ENCODE assay signal across 8 cellular contexts in the genomic region with DNA sequence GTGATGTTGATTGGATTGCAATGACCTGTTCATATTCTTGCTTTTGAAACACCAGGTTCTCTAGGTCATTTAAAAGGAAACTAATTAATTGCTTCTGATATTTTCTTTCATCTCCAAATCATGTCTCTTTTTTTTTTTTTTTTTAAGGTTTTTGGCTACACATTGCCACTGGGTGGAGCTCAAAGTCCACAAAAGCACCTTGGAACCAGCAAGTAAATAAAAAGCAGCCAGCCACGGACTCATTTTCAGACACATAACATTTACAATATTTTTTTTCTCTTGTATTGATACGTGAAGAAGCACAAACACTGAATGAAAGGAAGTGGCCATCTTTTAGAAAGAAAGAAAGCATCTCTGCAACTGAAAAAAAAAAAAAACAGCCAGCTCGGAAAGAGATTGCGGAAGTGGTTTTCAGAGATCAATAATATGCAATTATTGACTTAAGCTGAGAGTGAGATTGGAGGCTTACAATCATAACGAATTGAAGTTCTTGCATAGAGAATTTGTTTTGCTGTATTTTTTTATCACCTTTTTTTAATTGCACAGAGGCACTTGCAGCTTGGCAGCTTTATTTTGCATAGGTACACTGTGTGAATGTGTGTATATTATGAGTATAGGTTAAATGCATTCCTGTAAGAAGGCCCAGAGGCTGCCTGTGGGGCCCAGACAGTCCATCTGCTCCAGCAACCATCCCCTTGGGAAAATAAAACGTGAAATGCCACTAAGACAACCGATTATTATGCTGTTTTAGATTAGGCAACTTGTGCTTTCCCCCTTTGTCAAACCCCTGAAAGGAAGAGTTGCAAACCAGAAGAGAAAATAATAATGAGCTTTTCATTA. TPM values are rescaled to one million over a fixed set of nuclear protein-coding genes. Genes with fewer than 3 reads are reported as not detected.
A peak's percentile ranks its signal among the peaks of the same experiment; 100 is the strongest.
DNase-seq lines count a peak whose midpoint lies in the region; ATAC-seq, FAIRE-seq and TF ChIP-seq lines count a peak whose summit lies in the region.

No MANE protein-coding gene starts in this region.

- no peak overlapping the region for H3K9ac ChIP-seq in endothelial cell of umbilical vein (replicated peaks; ENCODE audit: extremely low read depth, insufficient read depth, low read length)

- H4K20me1 ChIP-seq in endothelial cell of umbilical vein (replicated peaks; ENCODE audit: control insufficient read depth, extremely low read depth, insufficient read depth, low read length), result no peaks in the 10 kb centered on the region

- POLR2A ChIA-PET in endothelial cell of umbilical vein (lab: Charles Lee), result interaction anchor here (0.7 kb wide), 2 partner anchors 16 to 1817 kb away, joined by 3 to 4 read pairs; no protein-coding TSS in a partner anchor

- no peak for ATAC-seq in natural killer cell treated with Interleukin-12 subunit alpha and Interleukin-12 subunit beta and Interleukin-15 and Interleukin-18, amount 100 ng/mL, for 72 hours
- ATAC-seq in GM21390 (IDR thresholded peaks at IDR 0.05; ENCODE audit: unreplicated experiment) (no peak), HG02884 (IDR thresholded peaks at IDR 0.05; ENCODE audit: unreplicated experiment) (no peak)

- intact Hi-C loops in endothelial cell of umbilical vein (cut with micrococcal nuclease), result loop anchor here (1.0 to 10.0 kb wide), 8 partner anchors 73 to 1804 kb away; a partner anchor contains a TSS

- no peaks in the 10 kb centered on the region for H3K4me1 Mint-ChIP-seq in natural killer cell treated with Interleukin-12 subunit alpha and Interleukin-12 subunit beta and Interleukin-15 and Interleukin-18, amount 100 ng/mL, for 72 hours (ENCODE audit: low read depth in 2 of 2)

- no peak overlapping the region for H3K4me2 ChIP-seq in endothelial cell of umbilical vein (ENCODE audit: insufficient read depth, low read length)

- H3K79me2 ChIP-seq in endothelial cell of umbilical vein (ENCODE audit: control insufficient read depth, insufficient read depth, low read length), result no peaks in the 10 kb centered on the region

- no peak for TF ChIP-seq POLR2A in endothelial cell of umbilical vein (IDR thresholded peaks at IDR 0.05; ENCODE audit: low read depth, low read length)

- H3K27me3 Mint-ChIP-seq in natural killer cell treated with Interleukin-12 subunit alpha and Interleukin-12 subunit beta and Interleukin-15 and Interleukin-18, amount 100 ng/mL, for 72 hours, result peaks cover 14 to 34% of the 10 kb centered on the region in 2 donors

- peaks cover 13 to 16% of the 10 kb centered on the region in 2 experiments for H3K27me3 ChIP-seq in endothelial cell of umbilical vein (ENCODE audit: control insufficient read depth in 2 of 2, insufficient read depth in 2 of 2, low read length in 2 of 2)

- H3K4me1 ChIP-seq in endothelial cell of umbilical vein (ENCODE audit: control insufficient read depth, extremely low read depth, insufficient read depth, low read length), result no peaks in the 10 kb centered on the region

- TF ChIP-seq CTCF in C4-2B (conservative IDR thresholded peaks at IDR 0.05) (peak; percentile 35), endothelial cell of umbilical vein (IDR thresholded peaks at IDR 0.05; ENCODE audit: extremely low read depth in 1 of 2, insufficient read depth in 1 of 2, low read depth in 1 of 2, low read length in 2 of 2) (peak; percentile 30 to 35)

- peak overlapping the region; percentile 16 for H3K4me3 Mint-ChIP-seq in natural killer cell treated with Interleukin-12 subunit alpha and Interleukin-12 subunit beta and Interleukin-15 and Interleukin-18, amount 100 ng/mL, for 72 hours

- H3K9me3 Mint-ChIP-seq in natural killer cell treated with Interleukin-12 subunit alpha and Interleukin-12 subunit beta and Interleukin-15 and Interleukin-18, amount 100 ng/mL, for 72 hours, result no peaks in the 10 kb centered on the region

- FAIRE-seq in GM19239 (lab: Jason Lieb, UNC) (peak; percentile 4), endothelial cell of umbilical vein (lab: Jason Lieb, UNC) (peak; percentile 40)

- H3K4me3 ChIP-seq in endothelial cell of umbilical vein (replicated peaks in 1 of 3; ENCODE audit: insufficient read depth in 1 of 3, low read depth in 1 of 3, low read length in 3 of 3), result no peak overlapping the region

- CTCF ChIA-PET in endothelial cell of umbilical vein (lab: Charles Lee), result interaction anchor here (0.6 to 6.8 kb wide), 24 partner anchors 12 to 1916 kb away, joined by 3 to 100 read pairs (median 5); no protein-coding TSS in a partner anchor

- H3K9me1 ChIP-seq in endothelial cell of umbilical vein (replicated peaks; ENCODE audit: control insufficient read depth, extremely low read depth, insufficient read depth, low read length), result no peaks in the 10 kb centered on the region

- H3K36me3 ChIP-seq in endothelial cell of umbilical vein (ENCODE audit: control insufficient read depth in 2 of 2, extremely low read depth in 1 of 2, insufficient read depth in 2 of 2, low read length in 2 of 2), result no peaks in the 10 kb centered on the region

- no peaks in the 10 kb centered on the region for H3K36me3 Mint-ChIP-seq in natural killer cell treated with Interleukin-12 subunit alpha and Interleukin-12 subunit beta and Interleukin-15 and Interleukin-18, amount 100 ng/mL, for 72 hours

- H3K27ac ChIP-seq in C4-2B (no peak overlapping the region), endothelial cell of umbilical vein (ENCODE audit: insufficient read depth, low read depth, low read length) (no peak overlapping the region)

- no peak overlapping the region for H2AFZ ChIP-seq in endothelial cell of umbilical vein (ENCODE audit: low read depth, low read length)

- peak; percentile 29 for DNase-seq in GM19239 (ENCODE audit: insufficient read length, low spot score)
- peak; percentile 32 for DNase-seq in NCI-H1694 treated with DMSO at 0.1 percent for 48 hours (lab: John Stamatoyannopoulos, UW)
- peak; percentile 5 for DNase-seq in T-helper 9 cell
- peak; percentile 70 for DNase-seq in endothelial cell of umbilical vein (ENCODE audit: low read depth, low spot score)
- no peak for DNase-seq in natural killer cell treated with Interleukin-12 subunit alpha and Interleukin-12 subunit beta and Interleukin-15 and Interleukin-18, amount 100 ng/mL, for 72 hours (ENCODE audit: low spot score)

- no TSS peak for BruUV-seq in endothelial cell of umbilical vein (replicated peaks; lab: Mats Ljungman, UMichigan)

- dilution Hi-C loops in endothelial cell of umbilical vein (cut with MboI; ENCODE audit: extremely low pct_ligation_motif_present, low sequenced_read_pairs), result no loop called here

- no peak overlapping the region for H3K27ac Mint-ChIP-seq in natural killer cell treated with Interleukin-12 subunit alpha and Interleukin-12 subunit beta and Interleukin-15 and Interleukin-18, amount 100 ng/mL, for 72 hours

- H3K9me3 ChIP-seq in endothelial cell of umbilical vein (replicated peaks; ENCODE audit: control insufficient read depth, insufficient read depth, low read length), result no peaks in the 10 kb centered on the region

TF ChIP-seq in endothelial cell of umbilical vein, 7 proteins besides CTCF, POLR2A, EP300 and RAD21:
- TF ChIP-seq, protein P1, sequence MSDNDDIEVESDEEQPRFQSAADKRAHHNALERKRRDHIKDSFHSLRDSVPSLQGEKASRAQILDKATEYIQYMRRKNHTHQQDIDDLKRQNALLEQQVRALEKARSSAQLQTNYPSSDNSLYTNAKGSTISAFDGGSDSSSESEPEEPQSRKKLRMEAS (IDR thresholded peaks at IDR 0.05; ENCODE audit: insufficient read depth, insufficient read length), result no peak
- no peak for TF ChIP-seq POLR2AphosphoS5 (IDR thresholded peaks at IDR 0.05; ENCODE audit: insufficient read depth, low read depth, low read length)
- TF ChIP-seq FOS (IDR thresholded peaks at IDR 0.05; ENCODE audit: borderline replicate concordance, insufficient read depth, low read length), result no peak
- TF ChIP-seq MYC (IDR thresholded peaks at IDR 0.05; ENCODE audit: low read depth, low read length), result no peak
- no peak for TF ChIP-seq GATA2 (IDR thresholded peaks at IDR 0.05; ENCODE audit: insufficient read depth, insufficient read length, low read depth, low read length)
- TF ChIP-seq JUN (IDR thresholded peaks at IDR 0.05; ENCODE audit: borderline replicate concordance, insufficient read depth, insufficient read length, low read depth), result no peak
- TF ChIP-seq EZH2 (IDR thresholded peaks at IDR 0.05; ENCODE audit: borderline replicate concordance, low read depth, low read length, severe bottlenecking), result no peak

RNA-seq across cellular contexts. Expression of a gene that starts 28.2 kb away (rescaled TPM):
- total RNA-seq in endothelial cell of umbilical vein, result not detected in 2 replicates
- polyA plus RNA-seq in endothelial cell of umbilical vein, result 0.10 TPM in 1 of 2 replicates, not detected in the other
- polyA plus RNA-seq in endothelial cell of umbilical vein (2011; cell fraction: cytosol; rRNA removed), result 0.25 and 0.32 TPM in 2 replicates
- polyA plus RNA-seq in endothelial cell of umbilical vein (2011; cell fraction: nucleus; rRNA removed), result 0.50 and 0.66 TPM in 2 replicates
- polyA plus RNA-seq in endothelial cell of umbilical vein (2012), result not detected in 2 replicates
- not detected in 2 replicates for polyA minus RNA-seq in endothelial cell of umbilical vein
- polyA minus RNA-seq in endothelial cell of umbilical vein (2011; cell fraction: cytosol; rRNA and poly(A)+ RNA removed), result 60.7 TPM
- 3.2 and 4.5 TPM in 2 replicates for polyA minus RNA-seq in endothelial cell of umbilical vein (2011; cell fraction: nucleus; rRNA and poly(A)+ RNA removed)
- total RNA-seq in natural killer cell treated with Interleukin-12 subunit alpha and Interleukin-12 subunit beta and Interleukin-15 and Interleukin-18, amount 100 ng/mL, for 72 hours, result not detected
